Comparison of ENCODE assay signal across 8 cellular contexts in genomic region chr15:43509923-43510229, GRCh38. TPM values are rescaled to one million over a fixed set of nuclear protein-coding genes. Genes with fewer than 3 reads are reported as not detected.
DNase-seq lines count a peak whose midpoint lies in the region; ATAC-seq and TF ChIP-seq lines count a peak whose summit lies in the region.

No MANE protein-coding gene starts in this region.

- no peak for ATAC-seq in natural killer cell

- H3K27me3 ChIP-seq in BE2C (no peaks in the 10 kb centered on the region), MM.1S (replicated peaks; ENCODE audit: insufficient read depth, low read length) (peaks cover 12% of the 10 kb centered on the region), dorsolateral prefrontal cortex (no peaks in the 10 kb centered on the region)

- H3K4me3 Mint-ChIP-seq in natural killer cell, result peak overlapping the region; percentile 88

- H3K9me3 ChIP-seq in BE2C, result no peaks in the 10 kb centered on the region
- H3K9me3 ChIP-seq in MM.1S (replicated peaks; ENCODE audit: insufficient read depth, low read length), result no peaks in the 10 kb centered on the region

- no peaks in the 10 kb centered on the region for H3K79me2 ChIP-seq in MM.1S (ENCODE audit: low read length)

- H3K4me1 ChIP-seq in BE2C (peaks cover 27% of the 10 kb centered on the region), MM.1S (ENCODE audit: low read length) (peaks cover 7% of the 10 kb centered on the region)

- H3K4me2 ChIP-seq in MM.1S (ENCODE audit: low read depth, low read length), result peak overlapping the region; percentile 94; the same call in 1 of the 2 replicates

- no peaks in the 10 kb centered on the region for H4K20me1 ChIP-seq in MM.1S (ENCODE audit: insufficient read depth, low read length)

- H3K27me3 Mint-ChIP-seq in natural killer cell (ENCODE audit: low read depth in 2 of 2), result peaks cover 7 to 17% of the 10 kb centered on the region in 2 donors

- no peak overlapping the region for H3K27ac ChIP-seq in MM.1S (ENCODE audit: low read length)
- peak overlapping the region; percentile 82 to 99 (median 97) for H3K27ac ChIP-seq in dorsolateral prefrontal cortex

- peaks cover 23% of the 10 kb centered on the region in 2 donors for H3K4me1 Mint-ChIP-seq in natural killer cell

- H3K36me3 ChIP-seq in BE2C, result no peaks in the 10 kb centered on the region
- no peaks in the 10 kb centered on the region for H3K36me3 ChIP-seq in MM.1S (replicated peaks; ENCODE audit: insufficient read depth, low read length)

- H3K9me2 ChIP-seq in MM.1S (replicated peaks; ENCODE audit: insufficient read depth, low read length), result no peaks in the 10 kb centered on the region

- peak overlapping the region; percentile 85 to 99 for H3K27ac Mint-ChIP-seq in natural killer cell

- DNase-seq in BE2C, result no peak
- no peak for DNase-seq in MM.1S
- DNase-seq in dorsolateral prefrontal cortex, result no peak
- DNase-seq in natural killer cell, result no peak
- DNase-seq in NCI-H2081 (lab: John Stamatoyannopoulos, UW), result no peak
- no peak for DNase-seq in NCI-H1694 treated with DMSO at 0.1 percent for 48 hours (lab: John Stamatoyannopoulos, UW)
- DNase-seq in NOMO-1 treated with dmso at 0.1 percent for 144 hours (lab: John Stamatoyannopoulos, UW; ENCODE audit: unreplicated experiment), result no peak
- DNase-seq in SW480 (ENCODE audit: low spot score), result no peak

- no peaks in the 10 kb centered on the region for H3K9me3 Mint-ChIP-seq in natural killer cell

- peak overlapping the region; percentile 90; the same call in 1 of the 2 replicates for H2AFZ ChIP-seq in MM.1S (ENCODE audit: low read length)

- H3K9ac ChIP-seq in MM.1S (ENCODE audit: low read length), result no peak overlapping the region

- no peaks in the 10 kb centered on the region for H3F3A ChIP-seq in MM.1S (ENCODE audit: insufficient read depth, low read length)

- intact Hi-C loops in dorsolateral prefrontal cortex (cut with DNase I), result loop anchor here (1.0 to 5.0 kb wide), 2 partner anchors 8 to 68 kb away; no protein-coding TSS in a partner anchor
- intact Hi-C loops in natural killer cell (cut with micrococcal nuclease), result loop anchor here (1.0 to 5.0 kb wide), 2 partner anchors 17 to 133 kb away; partner anchors contain the start of gene TP53BP1

- H3K4me3 ChIP-seq in BE2C (ENCODE audit: low read depth, low read length), result peak overlapping the region; percentile 72
- peak overlapping the region; percentile 66; the same call in 1 of the 2 replicates for H3K4me3 ChIP-seq in MM.1S (ENCODE audit: low read length)
- peak overlapping the region; percentile 47 to 98 (median 81) for H3K4me3 ChIP-seq in dorsolateral prefrontal cortex

- no peaks in the 10 kb centered on the region for H3K36me3 Mint-ChIP-seq in natural killer cell

- TF ChIP-seq CTCF in BE2C (IDR thresholded peaks at IDR 0.05; ENCODE audit: low read depth, low read length) (no peak), MM.1S (IDR thresholded peaks at IDR 0.05; ENCODE audit: low read length) (no peak), dorsolateral prefrontal cortex (IDR thresholded peaks at IDR 0.05 in 54 of 56, conservative IDR thresholded peaks at IDR 0.05 in 2 of 56; ENCODE audit: low read depth in 1 of 56, partially characterized antibody in 56 of 56) (peak in 3 of 56 donors; percentile 19 to 40 (median 23)), natural killer cell (IDR thresholded peaks at IDR 0.05) (no peak)

RNA-seq across cellular contexts. Expression of gene MAP1A, which starts 7.5 kb away (rescaled TPM):
- polyA plus RNA-seq in BE2C (2012; ENCODE audit: insufficient read depth, insufficient read length, low read depth), result 70.1 TPM
- 100 to 1,000 TPM; 301 to 845 (median 633) TPM for total RNA-seq in dorsolateral prefrontal cortex
- 1 to 10 TPM in 1 of 3 donors, under 1 TPM in 2; 0.72 to 2.2 (median 0.98) TPM for total RNA-seq in natural killer cell

RNA-seq across cellular contexts. Expression of gene TP53BP1, which starts 16.9 kb away (rescaled TPM):
- polyA plus RNA-seq in BE2C (2012; ENCODE audit: insufficient read depth, insufficient read length, low read depth), result 48.8 TPM
- total RNA-seq in dorsolateral prefrontal cortex (100 to 1,000 TPM in 52 of 120 experiments, 10 to 100 TPM in 68; 71.0 to 120 (median 97.6) TPM), natural killer cell (10 to 100 TPM; 27.9 to 32.9 (median 31.5) TPM)

Comparison
In these comparisons a context has a peak if more than half of its experiments do, and no peak if none do; other contexts are left out.
1. RNA of gene MAP1A, which starts 7.5 kb away (total RNA-seq): 301 to 845 TPM in dorsolateral prefrontal cortex; 0.72 to 2.2 TPM in natural killer cell; every median in the first group is over 10 times any median in the second.
2. Peak in every context shown above with its lines, with median percentiles within 50 percentile points of each other: H3K4me3 ChIP-seq.